Comparison of ENCODE assay signal across 1 cellular context in the genomic region with DNA sequence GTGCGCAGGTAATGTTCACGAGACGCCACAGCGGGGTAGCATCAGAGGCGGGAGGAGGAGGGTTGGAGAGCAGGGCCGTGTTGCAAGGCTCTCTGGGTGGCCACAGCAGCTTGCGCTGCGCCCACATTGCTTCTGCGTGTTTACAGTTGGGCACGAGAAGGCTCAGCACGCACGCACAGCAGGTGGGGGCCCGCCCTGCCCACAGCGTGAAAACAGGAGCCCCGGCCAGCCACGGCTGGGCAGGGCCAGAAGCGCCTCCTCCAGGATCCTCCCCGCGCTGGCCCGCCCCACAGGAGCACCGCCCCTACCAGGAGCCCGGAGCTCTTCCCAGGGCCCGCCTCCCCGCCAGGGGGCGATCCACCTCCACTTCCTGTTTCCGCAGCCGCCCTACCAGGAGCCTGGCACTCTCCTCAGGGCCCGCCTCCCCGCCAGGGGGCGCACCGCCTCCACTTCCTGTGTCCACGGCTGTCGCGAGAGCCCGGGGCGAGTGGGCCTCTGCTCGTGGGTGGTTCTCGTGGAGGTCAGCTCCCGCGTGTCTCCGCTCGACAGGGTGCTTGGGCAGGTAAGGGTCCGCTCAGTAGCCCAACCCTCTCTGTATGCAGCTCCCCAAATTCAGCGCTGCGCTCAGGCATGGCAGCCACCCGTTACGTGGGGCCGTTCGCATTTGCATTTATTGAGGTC.
A peak's percentile ranks its signal among the peaks of the same experiment; 100 is the strongest.
TF ChIP-seq lines count a peak whose summit lies in the region.

FAM50B (plus strand) TSS at position 449 of the 681 bp plus-strand sequence. CDS start 439 bp downstream, outside the sequence.

TF ChIP-seq in WTC11, 78 proteins besides CTCF, POLR2A, EP300 and RAD21 (continued from another document):
- TF ChIP-seq AFF4 (CRISPR knock-in tag; IDR thresholded peaks at IDR 0.05; ENCODE audit: borderline replicate concordance) = no peak
- peak; percentile 55; the same call in 1 of the 2 replicates for TF ChIP-seq TP53 (CRISPR knock-in tag; IDR thresholded peaks at IDR 0.05)
- TF ChIP-seq, protein P1, sequence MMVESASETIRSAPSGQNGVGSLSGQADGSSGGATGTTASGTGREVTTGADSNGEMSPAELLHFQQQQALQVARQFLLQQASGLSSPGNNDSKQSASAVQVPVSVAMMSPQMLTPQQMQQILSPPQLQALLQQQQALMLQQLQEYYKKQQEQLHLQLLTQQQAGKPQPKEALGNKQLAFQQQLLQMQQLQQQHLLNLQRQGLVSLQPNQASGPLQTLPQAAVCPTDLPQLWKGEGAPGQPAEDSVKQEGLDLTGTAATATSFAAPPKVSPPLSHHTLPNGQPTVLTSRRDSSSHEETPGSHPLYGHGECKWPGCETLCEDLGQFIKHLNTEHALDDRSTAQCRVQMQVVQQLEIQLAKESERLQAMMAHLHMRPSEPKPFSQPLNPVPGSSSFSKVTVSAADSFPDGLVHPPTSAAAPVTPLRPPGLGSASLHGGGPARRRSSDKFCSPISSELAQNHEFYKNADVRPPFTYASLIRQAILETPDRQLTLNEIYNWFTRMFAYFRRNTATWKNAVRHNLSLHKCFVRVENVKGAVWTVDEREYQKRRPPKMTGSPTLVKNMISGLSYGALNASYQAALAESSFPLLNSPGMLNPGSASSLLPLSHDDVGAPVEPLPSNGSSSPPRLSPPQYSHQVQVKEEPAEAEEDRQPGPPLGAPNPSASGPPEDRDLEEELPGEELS (CRISPR knock-in tag; IDR thresholded peaks at IDR 0.05) = 0 out of 2 replicates have a peak, but pooled peaks have one; percentile 62
- no peak for TF ChIP-seq ZNF263 (CRISPR knock-in tag; IDR thresholded peaks at IDR 0.05; ENCODE audit: low read depth)
- TF ChIP-seq FOXP1 (CRISPR knock-in tag; IDR thresholded peaks at IDR 0.05; ENCODE audit: borderline replicate concordance) = peak; percentile 52; the same call in 1 of the 2 replicates
- peak; percentile 23; the same call in 1 of the 2 replicates for TF ChIP-seq ZNF121 (CRISPR knock-in tag; IDR thresholded peaks at IDR 0.05)
- TF ChIP-seq ZNF423 (CRISPR knock-in tag; IDR thresholded peaks at IDR 0.05) = no peak
- TF ChIP-seq ETV6 (CRISPR knock-in tag; IDR thresholded peaks at IDR 0.05) = peak; percentile 68; the same call in 1 of the 2 replicates
- TF ChIP-seq ELF4 (CRISPR knock-in tag; IDR thresholded peaks at IDR 0.05; ENCODE audit: low read depth) = no peak
- TF ChIP-seq, protein P2, sequence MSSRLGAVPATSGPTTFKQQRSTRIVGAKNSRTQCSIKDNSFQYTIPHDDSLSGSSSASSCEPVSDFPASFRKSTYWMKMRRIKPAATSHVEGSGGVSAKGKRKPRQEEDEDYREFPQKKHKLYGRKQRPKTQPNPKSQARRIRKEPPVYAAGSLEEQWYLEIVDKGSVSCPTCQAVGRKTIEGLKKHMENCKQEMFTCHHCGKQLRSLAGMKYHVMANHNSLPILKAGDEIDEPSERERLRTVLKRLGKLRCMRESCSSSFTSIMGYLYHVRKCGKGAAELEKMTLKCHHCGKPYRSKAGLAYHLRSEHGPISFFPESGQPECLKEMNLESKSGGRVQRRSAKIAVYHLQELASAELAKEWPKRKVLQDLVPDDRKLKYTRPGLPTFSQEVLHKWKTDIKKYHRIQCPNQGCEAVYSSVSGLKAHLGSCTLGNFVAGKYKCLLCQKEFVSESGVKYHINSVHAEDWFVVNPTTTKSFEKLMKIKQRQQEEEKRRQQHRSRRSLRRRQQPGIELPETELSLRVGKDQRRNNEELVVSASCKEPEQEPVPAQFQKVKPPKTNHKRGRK (CRISPR knock-in tag; IDR thresholded peaks at IDR 0.05; ENCODE audit: borderline replicate concordance) = no peak
- TF ChIP-seq CBFB (CRISPR knock-in tag; IDR thresholded peaks at IDR 0.05; ENCODE audit: low read depth) = peak; percentile 89; the same call in 1 of the 2 replicates
- peak; percentile 76; the same call in 1 of the 2 replicates for TF ChIP-seq TEAD1 (CRISPR knock-in tag; IDR thresholded peaks at IDR 0.05)
- TF ChIP-seq KAT7 (CRISPR knock-in tag; IDR thresholded peaks at IDR 0.05; ENCODE audit: borderline replicate concordance) = no peak
- TF ChIP-seq EMX1 (CRISPR knock-in tag; IDR thresholded peaks at IDR 0.05) = no peak
- no peak for TF ChIP-seq FOXJ3 (CRISPR knock-in tag; IDR thresholded peaks at IDR 0.05; ENCODE audit: borderline replicate concordance)
- no peak for TF ChIP-seq NR1H2 (CRISPR knock-in tag; IDR thresholded peaks at IDR 0.05)
- TF ChIP-seq RORB (CRISPR knock-in tag; IDR thresholded peaks at IDR 0.05) = no peak
- TF ChIP-seq NR3C1 (CRISPR knock-in tag; conservative IDR thresholded peaks at IDR 0.05; ENCODE audit: low read depth) = peak; percentile 91; the same call in 1 of the 2 replicates
- TF ChIP-seq, protein P3, sequence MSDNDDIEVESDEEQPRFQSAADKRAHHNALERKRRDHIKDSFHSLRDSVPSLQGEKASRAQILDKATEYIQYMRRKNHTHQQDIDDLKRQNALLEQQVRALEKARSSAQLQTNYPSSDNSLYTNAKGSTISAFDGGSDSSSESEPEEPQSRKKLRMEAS (CRISPR knock-in tag; IDR thresholded peaks at IDR 0.05) = peak; percentile 61; the same call in 1 of the 2 replicates
- peak; percentile 96 for TF ChIP-seq HMGXB4 (CRISPR knock-in tag; IDR thresholded peaks at IDR 0.05)
- TF ChIP-seq ZMAT4 (CRISPR knock-in tag; IDR thresholded peaks at IDR 0.05) = no peak
- peak; percentile 86 for TF ChIP-seq FOXK1 (CRISPR knock-in tag; IDR thresholded peaks at IDR 0.05)
- 0 out of 2 replicates have a peak, but pooled peaks have one; percentile 14 for TF ChIP-seq CREB1 (CRISPR knock-in tag; IDR thresholded peaks at IDR 0.05)
- TF ChIP-seq MXD4 (CRISPR knock-in tag; IDR thresholded peaks at IDR 0.05; ENCODE audit: borderline replicate concordance) = no peak
- peak; percentile 91 for TF ChIP-seq SP1 (CRISPR knock-in tag; conservative IDR thresholded peaks at IDR 0.05)
- TF ChIP-seq, protein P4, sequence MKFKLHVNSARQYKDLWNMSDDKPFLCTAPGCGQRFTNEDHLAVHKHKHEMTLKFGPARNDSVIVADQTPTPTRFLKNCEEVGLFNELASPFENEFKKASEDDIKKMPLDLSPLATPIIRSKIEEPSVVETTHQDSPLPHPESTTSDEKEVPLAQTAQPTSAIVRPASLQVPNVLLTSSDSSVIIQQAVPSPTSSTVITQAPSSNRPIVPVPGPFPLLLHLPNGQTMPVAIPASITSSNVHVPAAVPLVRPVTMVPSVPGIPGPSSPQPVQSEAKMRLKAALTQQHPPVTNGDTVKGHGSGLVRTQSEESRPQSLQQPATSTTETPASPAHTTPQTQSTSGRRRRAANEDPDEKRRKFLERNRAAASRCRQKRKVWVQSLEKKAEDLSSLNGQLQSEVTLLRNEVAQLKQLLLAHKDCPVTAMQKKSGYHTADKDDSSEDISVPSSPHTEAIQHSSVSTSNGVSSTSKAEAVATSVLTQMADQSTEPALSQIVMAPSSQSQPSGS (CRISPR knock-in tag; IDR thresholded peaks at IDR 0.05; ENCODE audit: borderline replicate concordance, low read depth) = no peak
